ENCODE assay signal across 11 cellular contexts in the genomic region with DNA sequence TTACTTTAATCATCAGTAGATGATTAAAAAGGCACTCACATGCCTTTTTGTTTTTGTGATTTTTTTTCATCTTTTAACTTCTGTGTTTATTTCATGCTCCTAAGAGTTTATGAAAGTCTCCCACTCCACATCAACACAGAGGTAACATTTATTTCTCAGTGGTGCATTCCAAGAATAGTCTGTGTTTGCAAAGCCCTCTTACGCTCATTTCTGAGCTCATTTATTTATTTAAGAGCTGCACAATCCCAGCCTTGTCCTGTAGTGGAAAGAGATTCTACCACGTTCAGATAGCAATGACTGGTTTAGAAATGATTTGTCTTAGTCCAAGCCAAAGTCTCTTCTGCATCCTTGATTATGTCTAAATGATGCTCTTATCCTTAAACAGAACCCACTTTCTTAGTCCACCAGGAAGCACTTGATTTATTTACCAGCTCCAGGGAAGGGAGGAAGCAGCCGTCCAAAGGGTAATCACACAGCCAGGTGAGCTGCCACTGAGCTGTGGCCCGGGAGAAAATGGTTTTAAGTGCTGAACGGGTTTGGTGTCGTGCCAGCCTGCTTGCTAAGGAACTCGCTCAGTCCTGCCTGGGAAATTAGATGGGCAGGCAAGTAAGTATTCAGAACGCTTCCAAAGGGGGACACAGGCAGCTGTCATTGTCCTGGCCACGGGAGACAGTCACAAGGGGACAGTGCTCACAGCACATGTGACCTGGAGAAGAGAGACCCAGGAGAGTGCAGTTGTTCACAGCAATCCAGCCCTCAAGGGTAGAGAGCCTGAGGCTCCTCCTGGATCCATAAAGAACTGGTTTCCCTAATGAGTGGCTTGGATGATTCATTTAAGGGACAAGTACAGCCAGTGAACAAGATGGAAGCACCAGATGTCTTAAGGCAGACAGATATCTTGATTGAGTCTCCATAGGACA.
A peak's percentile ranks its signal among the peaks of the same experiment; 100 is the strongest.
DNase-seq lines count a peak whose midpoint lies in the region; ATAC-seq and TF ChIP-seq lines count a peak whose summit lies in the region.
"Had no signal": no experiment of that assay in that cellular context is flagged by ENCODE, and none has a peak within 500 bp of the region (broad histone marks: within the 10 kb centered on the region; RNA-seq: fewer than 3 reads in every experiment).

No MANE protein-coding gene starts in this region.

- H3K4me1 ChIP-seq in ascending aorta = peaks cover 0 to 11% of the 10 kb centered on the region in 2 donors
- peaks cover 20 to 35% of the 10 kb centered on the region in 2 donors for H3K4me1 ChIP-seq in thoracic aorta (ENCODE audit: control insufficient read depth in 1 of 2, low read depth in 2 of 2)

- H3K9me3 Mint-ChIP-seq in activated T-helper 17 cell treated with anti-CD3 and anti-CD28 coated beads, Interleukin-2, amount 50 U/mL, for 72 hours = no peaks in the 10 kb centered on the region
- H3K9me3 Mint-ChIP-seq: activated naive CD8-positive, alpha-beta T cell treated with anti-CD3 and anti-CD28 coated beads, Interleukin-2, amount 10 ng/mL, durations not matched to agents 7 days and 5 days had no signal

- no peaks in the 10 kb centered on the region for H3K36me3 Mint-ChIP-seq in activated T-helper 17 cell treated with anti-CD3 and anti-CD28 coated beads, Interleukin-2, amount 50 U/mL, for 72 hours (ENCODE audit: low read depth)
- H3K36me3 Mint-ChIP-seq: activated naive CD8-positive, alpha-beta T cell treated with anti-CD3 and anti-CD28 coated beads, Interleukin-2, amount 10 ng/mL, durations not matched to agents 7 days and 5 days had no signal

- DNase-seq in NCI-H128 (lab: John Stamatoyannopoulos, UW; ENCODE audit: unreplicated experiment) = peak; percentile 3
- DNase-seq in ascending aorta (ENCODE audit: low spot score in 2 of 2) = no peak
- peak; percentile 55 for DNase-seq in iris pigment epithelial cell (ENCODE audit: low read depth)
- no peak for DNase-seq in thoracic aorta (ENCODE audit: low spot score)
- DNase-seq in middle frontal gyrus (ENCODE audit: extremely low spot score, low spot score) = no peak
- DNase-seq: activated naive CD8-positive, alpha-beta T cell treated with anti-CD3 and anti-CD28 coated beads, Interleukin-2, amount 10 ng/mL, durations not matched to agents 7 days and 5 days; mesendoderm; PC-9; stimulated activated CD4-positive, alpha-beta T cell treated with anti-CD3 and anti-CD28 coated beads, Interleukin-12 subunit alpha, Interleukin-12 subunit beta, amount 100 ng/mL, for 4 hours had no signal

- no peak for ATAC-seq in thoracic aorta (ENCODE audit: insufficient number of reproducible peaks, low FRiP score, low read depth)
- ATAC-seq in GM19467 (IDR thresholded peaks at IDR 0.05; ENCODE audit: unreplicated experiment) = no peak
- ATAC-seq in activated T-helper 17 cell treated with anti-CD3 and anti-CD28 coated beads, Interleukin-2, amount 50 U/mL, for 72 hours (replicated peaks) = no peak

- H3K9me3 ChIP-seq in ascending aorta = no peaks in the 10 kb centered on the region
- no peaks in the 10 kb centered on the region for H3K9me3 ChIP-seq in thoracic aorta

- peaks cover 14% of the 10 kb centered on the region for H3K27me3 Mint-ChIP-seq in activated T-helper 17 cell treated with anti-CD3 and anti-CD28 coated beads, Interleukin-2, amount 50 U/mL, for 72 hours

- intact Hi-C loops in ascending aorta (cut with DNase I) = loop anchor here (2.0 kb wide), 1 partner anchor 17 kb away; no protein-coding TSS in a partner anchor

- H3K36me3 ChIP-seq in ascending aorta (no peaks in the 10 kb centered on the region), thoracic aorta (no peaks in the 10 kb centered on the region)

- no peaks in the 10 kb centered on the region for H3K4me1 Mint-ChIP-seq in activated T-helper 17 cell treated with anti-CD3 and anti-CD28 coated beads, Interleukin-2, amount 50 U/mL, for 72 hours
- H3K4me1 Mint-ChIP-seq: activated naive CD8-positive, alpha-beta T cell treated with anti-CD3 and anti-CD28 coated beads, Interleukin-2, amount 10 ng/mL, durations not matched to agents 7 days and 5 days had no signal

- H3K4me3 ChIP-seq in ascending aorta (no peak overlapping the region), thoracic aorta (peak overlapping the region; percentile 23)
- H3K4me3 ChIP-seq: PC-9 had no signal

- no peaks in the 10 kb centered on the region for H3K27me3 ChIP-seq in ascending aorta
- H3K27me3 ChIP-seq in thoracic aorta (replicated peaks; ENCODE audit: insufficient read depth) = no peaks in the 10 kb centered on the region

- peak overlapping the region; percentile 47 to 86 for H3K27ac ChIP-seq in ascending aorta
- peak overlapping the region; percentile 89 to 93 for H3K27ac ChIP-seq in thoracic aorta
- H3K27ac ChIP-seq: PC-9 had no signal

- H3K4me3 Mint-ChIP-seq in activated T-helper 17 cell treated with anti-CD3 and anti-CD28 coated beads, Interleukin-2, amount 50 U/mL, for 72 hours = no peak overlapping the region
- H3K4me3 Mint-ChIP-seq: activated naive CD8-positive, alpha-beta T cell treated with anti-CD3 and anti-CD28 coated beads, Interleukin-2, amount 10 ng/mL, durations not matched to agents 7 days and 5 days had no signal

- no peak for TF ChIP-seq CTCF in ascending aorta (IDR thresholded peaks at IDR 0.05)
- TF ChIP-seq CTCF in thoracic aorta (IDR thresholded peaks at IDR 0.05) = no peak

- no peak overlapping the region for H3K27ac Mint-ChIP-seq in activated T-helper 17 cell treated with anti-CD3 and anti-CD28 coated beads, Interleukin-2, amount 50 U/mL, for 72 hours
- H3K27ac Mint-ChIP-seq: activated naive CD8-positive, alpha-beta T cell treated with anti-CD3 and anti-CD28 coated beads, Interleukin-2, amount 10 ng/mL, durations not matched to agents 7 days and 5 days had no signal

Comparison
In these comparisons a context has a peak if more than half of its experiments do, and no peak if none do; other contexts are left out.
1. DNase-seq: peak in NCI-H128 (single experiment) and iris pigment epithelial cell (single experiment); none in ascending aorta (0 of 2), thoracic aorta (single experiment) and middle frontal gyrus (single experiment).